ENCODE assay signal across 8 cellular contexts in genomic region chr12:109461049-109461845, GRCh38. TPM values are rescaled to one million over a fixed set of nuclear protein-coding genes. Genes with fewer than 3 reads are reported as not detected.
DNase-seq lines count a peak whose midpoint lies in the region; ATAC-seq and TF ChIP-seq lines count a peak whose summit lies in the region.

No MANE protein-coding gene starts in this region.

- H2AK5ac ChIP-seq in IMR-90 (ENCODE audit: low read depth, low read length) = peak overlapping the region; percentile 98

- no peak overlapping the region for H3K4me2 ChIP-seq in IMR-90 (ENCODE audit: low read depth, low read length)

- POLR2A ChIA-PET in AG04450 (lab: Yijun Ruan, JAX) (interaction anchor here (0.5 to 2.6 kb wide), 3 partner anchors 12 to 29 kb away, joined by 4 to 10 read pairs (median 6); partner anchors contain the start of genes KCTD10 and UBE3B), IMR-90 (lab: Charles Lee; ENCODE audit: unreplicated experiment) (no interaction called here)

- peak overlapping the region; percentile 98 for H3K4ac ChIP-seq in IMR-90 (ENCODE audit: low read depth, low read length)

- H3K9ac ChIP-seq in IMR-90 (ENCODE audit: low read depth, low read length) = peak overlapping the region; percentile 63

- H3K4me3 ChIP-seq in AG04450 (ENCODE audit: low read depth, low read length) (no peak overlapping the region), IMR-90 (ENCODE audit: insufficient read depth, low read depth, low read length) (no peak overlapping the region), left lung (no peak overlapping the region), tibial nerve (no peak overlapping the region)

- H4K5ac ChIP-seq in IMR-90 (ENCODE audit: low read depth, low read length) = peak overlapping the region; percentile 93

- peaks cover 16% of the 10 kb centered on the region; the same call in 1 of the 2 replicates for H4K20me1 ChIP-seq in IMR-90 (ENCODE audit: insufficient read depth, low read length)

- H3K9me3 ChIP-seq in AG04450 (ENCODE audit: control insufficient read depth, insufficient read depth, low read length) = no peaks in the 10 kb centered on the region
- no peaks in the 10 kb centered on the region for H3K9me3 ChIP-seq in IMR-90 (ENCODE audit: control insufficient read depth, insufficient read depth, low read length)
- H3K9me3 ChIP-seq in left lung = no peaks in the 10 kb centered on the region
- no peaks in the 10 kb centered on the region for H3K9me3 ChIP-seq in tibial nerve

- BruUV-seq in IMR-90 (replicated peaks; lab: Mats Ljungman, UMichigan) = no TSS peak

- dilution Hi-C loops in IMR-90 (cut with HindIII; ENCODE audit: low sequenced_read_pairs, unreplicated experiment) = no loop called here

- peaks cover 42% of the 10 kb centered on the region for H3K9me1 ChIP-seq in IMR-90 (ENCODE audit: insufficient read depth, low read length)

- H3K4me1 ChIP-seq in IMR-90 (ENCODE audit: control insufficient read depth, insufficient read depth, low read length) = peaks cover 53% of the 10 kb centered on the region
- H3K4me1 ChIP-seq in left lung = peaks cover 65 to 87% of the 10 kb centered on the region in 2 donors
- H3K4me1 ChIP-seq in tibial nerve = peaks cover 0 to 88% (median 69%) of the 10 kb centered on the region in 4 donors

- H2BK5ac ChIP-seq in IMR-90 (ENCODE audit: low read depth, low read length, poor library complexity, severe bottlenecking) = peak overlapping the region; percentile 95

- H2AFZ ChIP-seq in IMR-90 (replicated peaks; ENCODE audit: low read length, poor library complexity) = no peak overlapping the region

- H3K14ac ChIP-seq in IMR-90 (replicated peaks; ENCODE audit: low read depth, low read length) = peak overlapping the region; percentile 88

- H3K56ac ChIP-seq in IMR-90 (ENCODE audit: extremely low read depth, insufficient read depth, low read length) = peak overlapping the region; percentile 72

- peaks cover 44 to 85% of the 10 kb centered on the region in 2 experiments for H3K79me1 ChIP-seq in IMR-90 (ENCODE audit: low read depth in 1 of 2, low read length in 2 of 2)

- peak overlapping the region; percentile 98 for H4K91ac ChIP-seq in IMR-90 (ENCODE audit: insufficient read depth, low read depth, low read length)

- peak overlapping the region; percentile 73 for H2AK9ac ChIP-seq in IMR-90 (replicated peaks; ENCODE audit: low read depth, low read length, poor library complexity)

- H3K27ac ChIP-seq in AG04450 (ENCODE audit: low read depth, low read length) = peak overlapping the region; percentile 98
- peak overlapping the region; percentile 99 for H3K27ac ChIP-seq in IMR-90 (ENCODE audit: insufficient read depth, low read length)
- H3K27ac ChIP-seq in angular gyrus (ENCODE audit: low read depth, low read length) = peak overlapping the region; percentile 93
- H3K27ac ChIP-seq in left lung = peak overlapping the region; percentile 90 to 94
- peak overlapping the region; percentile 83 to 96 (median 88) for H3K27ac ChIP-seq in tibial nerve

- in situ Hi-C loops in IMR-90 (cut with MboI; ENCODE audit: low sequenced_read_pairs) = no loop called here

- TF ChIP-seq POLR2A in IMR-90 (IDR thresholded peaks at IDR 0.05; ENCODE audit: low read depth, low read length) = no peak
- no peak for TF ChIP-seq POLR2A in tibial nerve (IDR thresholded peaks at IDR 0.05)

- H3K23ac ChIP-seq in IMR-90 (ENCODE audit: low read depth, low read length) = peak overlapping the region; percentile 92

- DNase-seq in AG04450 (ENCODE audit: low read depth, low spot score) (no peak), IMR-90 (peak; percentile 62), left lung (peak in 1 of 2 donors; percentile 75), tibial nerve (ENCODE audit: low spot score in 2 of 2) (peak in 1 of 2 donors; percentile 19), NCI-H2029 treated with DMSO at 0.1 percent for 48 hours (lab: John Stamatoyannopoulos, UW) (no peak)
- DNase-seq in activated effector memory CD4-positive, alpha-beta T cell treated with anti-CD3 and anti-CD28 coated beads, Interleukin-2, amount 50 U/mL, for 16 hours = no peak
- DNase-seq in stimulated activated CD4-positive, alpha-beta T cell treated with anti-CD3 and anti-CD28 coated beads, Interleukin-15, amount 100 ng/mL, for 24 hours = no peak

- TF ChIP-seq EP300 in tibial nerve (IDR thresholded peaks at IDR 0.05) = peak in 1 of 2 donors; percentile 25

- H4K8ac ChIP-seq in IMR-90 (ENCODE audit: low read depth in 2 of 2, low read length in 2 of 2) = peak overlapping the region; percentile 81 to 96

- H2BK20ac ChIP-seq in IMR-90 (ENCODE audit: low read depth, low read length) = peak overlapping the region; percentile 88

- no peaks in the 10 kb centered on the region for H3K27me3 ChIP-seq in AG04450 (ENCODE audit: control insufficient read depth, insufficient read depth, low read length)
- no peaks in the 10 kb centered on the region for H3K27me3 ChIP-seq in IMR-90 (ENCODE audit: control insufficient read depth, insufficient read depth, low read length)
- H3K27me3 ChIP-seq in left lung = no peaks in the 10 kb centered on the region
- no peaks in the 10 kb centered on the region for H3K27me3 ChIP-seq in tibial nerve

- H3K36me3 ChIP-seq in IMR-90 (ENCODE audit: control insufficient read depth, insufficient read depth, low read length) (peaks cover 33% of the 10 kb centered on the region), left lung (peaks cover 0 to 53% of the 10 kb centered on the region in 2 donors), tibial nerve (peaks cover 2 to 32% (median 6%) of the 10 kb centered on the region in 3 donors)

- TF ChIP-seq RAD21 in IMR-90 (IDR thresholded peaks at IDR 0.05; ENCODE audit: low read length) = no peak

- peak overlapping the region; percentile 82 for H3K18ac ChIP-seq in IMR-90 (ENCODE audit: low read depth, low read length)

- 77% methylated on average over 3 of the region's 8 CpGs; no CpG with 5 or more reads in 1 of the 2 experiments for WGBS in IMR-90 (ENCODE audit: extremely low coverage in 2 of 2, insufficient read length in 1 of 2), 2 experiments
- 37 to 40% methylated on average over 7 to 8 of the region's 8 CpGs for WGBS in tibial nerve, 2 donors

- TF ChIP-seq CTCF in AG04450 (IDR thresholded peaks at IDR 0.05; ENCODE audit: low read depth, low read length) (no peak), IMR-90 (conservative IDR thresholded peaks at IDR 0.05; ENCODE audit: low read depth, low read length) (no peak), left lung (IDR thresholded peaks at IDR 0.05) (no peak), tibial nerve (IDR thresholded peaks at IDR 0.05) (no peak)

- ATAC-seq in IMR-90 (ENCODE audit: low read depth) = no peak
- ATAC-seq in left lung = peak; percentile 42

- intact Hi-C loops in IMR-90 (cut with micrococcal nuclease) (no loop called here), left lung (cut with DNase I) (no loop called here)

- H2BK120ac ChIP-seq in IMR-90 (ENCODE audit: low read depth, low read length) = peak overlapping the region; percentile 93

- CTCF ChIA-PET in AG04450 (lab: Charles Lee) = interaction anchor here (0.6 to 2.0 kb wide), 3 partner anchors 33 to 66 kb away, joined by 3 to 7 read pairs (median 4); no protein-coding TSS in a partner anchor
- CTCF ChIA-PET in IMR-90 (lab: Yijun Ruan, JAX) = interaction anchor here (2.0 kb wide), 1 partner anchor 29 kb away, joined by 4 read pairs; no protein-coding TSS in a partner anchor

- peak overlapping the region; percentile 86; the same call in 2 of the 3 replicates for H2BK15ac ChIP-seq in IMR-90 (ENCODE audit: low read depth, low read length)

TF ChIP-seq in IMR-90, 13 proteins besides CTCF, POLR2A, EP300 and RAD21:
- TF ChIP-seq CEBPB (IDR thresholded peaks at IDR 0.05; ENCODE audit: low read depth, low read length) (no peak), CHD1 (IDR thresholded peaks at IDR 0.05; ENCODE audit: low read depth, low read length) (no peak), MAZ (IDR thresholded peaks at IDR 0.05; ENCODE audit: borderline replicate concordance, low read depth, low read length) (peak; percentile 41; the same call in 1 of the 2 replicates), ELK1 (IDR thresholded peaks at IDR 0.05; ENCODE audit: borderline replicate concordance, low read depth, low read length) (no peak), BHLHE40 (IDR thresholded peaks at IDR 0.05; ENCODE audit: low read depth, low read length) (no peak)

RNA-seq across cellular contexts. Expression of gene KCTD10, which starts 15.9 kb away (rescaled TPM):
- polyA plus RNA-seq in AG04450 (2011; rRNA removed) (119 and 128 TPM in 2 replicates), IMR-90 (2012; rRNA removed) (82.8 and 88.4 TPM in 2 replicates)
- 297 and 364 TPM in 2 replicates for polyA minus RNA-seq in AG04450 (2011; rRNA and poly(A)+ RNA removed)
- total RNA-seq in IMR-90 (2012; rRNA removed) (72.1 and 77.2 TPM in 2 replicates), left lung (10 to 100 TPM; 58.3 to 68.2 TPM), tibial nerve (10 to 100 TPM; 58.6 to 77.7 (median 67.2) TPM)
- 59.8 and 83.6 TPM in 2 replicates for polyA plus RNA-seq in IMR-90 (2012; cell fraction: cytosol; rRNA removed)
- 122 and 137 TPM in 2 replicates for polyA plus RNA-seq in IMR-90 (2012; cell fraction: nucleus; rRNA removed; ENCODE audit: low replicate concordance)

RNA-seq across cellular contexts. Expression of gene UBE3B, which starts 16.2 kb away (rescaled TPM):
- polyA plus RNA-seq in AG04450 (2011; rRNA removed) (40.5 and 42.8 TPM in 2 replicates), IMR-90 (2012; rRNA removed) (24.3 and 24.9 TPM in 2 replicates)
- polyA minus RNA-seq in AG04450 (2011; rRNA and poly(A)+ RNA removed) = 78.1 and 83.4 TPM in 2 replicates
- total RNA-seq in IMR-90 (2012; rRNA removed) (18.8 and 19.4 TPM in 2 replicates), left lung (10 to 100 TPM; 41.4 to 42.5 TPM), tibial nerve (10 to 100 TPM; 51.0 to 93.5 (median 78.9) TPM)
- polyA plus RNA-seq in IMR-90 (2012; cell fraction: cytosol; rRNA removed) = 17.0 and 19.0 TPM in 2 replicates
- polyA plus RNA-seq in IMR-90 (2012; cell fraction: nucleus; rRNA removed; ENCODE audit: low replicate concordance) = 49.8 and 61.5 TPM in 2 replicates
